ENCODE assay signal across 31 cellular contexts in genomic region chr5:33074548-33074947, GRCh38.
DNase-seq lines count a peak whose midpoint lies in the region; ATAC-seq, FAIRE-seq and TF ChIP-seq lines count a peak whose summit lies in the region.
"Had no signal": no experiment of that assay in that cellular context is flagged by ENCODE, and none has a peak within 500 bp of the region (broad histone marks: within the 10 kb centered on the region; RNA-seq: fewer than 3 reads in every experiment).

No MANE protein-coding gene starts in this region.

- no peaks in the 10 kb centered on the region for H3K36me3 ChIP-seq in ACC112 (ENCODE audit: insufficient read depth, low read length)
- H3K36me3 ChIP-seq in astrocyte (ENCODE audit: insufficient read depth, low read length) = no peaks in the 10 kb centered on the region
- H3K36me3 ChIP-seq in mucosa of descending colon (ENCODE audit: low read depth) = no peaks in the 10 kb centered on the region
- H3K36me3 ChIP-seq: BLaER1 treated with 17β-estradiol and CSF1 and Interleukin-3, amounts not matched to agents 10 nM and 100 nM; tibial nerve had no signal

- FAIRE-seq in astrocyte (lab: Jason Lieb, UNC) (no peak), GM19239 (lab: Jason Lieb, UNC) (no peak)
- FAIRE-seq: A204.1 had no signal

- H3K4me2 ChIP-seq in astrocyte (ENCODE audit: low read length) = peak overlapping the region; percentile 60
- H3K4me2 ChIP-seq: BLaER1 treated with 17β-estradiol and CSF1 and Interleukin-3, amounts not matched to agents 10 nM and 100 nM had no signal

- H3K4me1 ChIP-seq in ACC112 (ENCODE audit: control insufficient read depth, insufficient read depth, low read length, unreplicated experiment) (peaks cover 25% of the 10 kb centered on the region), astrocyte (ENCODE audit: insufficient read depth, low read length) (peaks cover 11% of the 10 kb centered on the region), mucosa of descending colon (ENCODE audit: low read depth) (no peaks in the 10 kb centered on the region)
- H3K4me1 ChIP-seq: Caco-2 had no signal

- no peak overlapping the region for H3K27ac Mint-ChIP-seq in astrocyte (ENCODE audit: unreplicated experiment)
- H3K27ac Mint-ChIP-seq in osteocyte (ENCODE audit: unreplicated experiment) = no peak overlapping the region
- H3K27ac Mint-ChIP-seq: activated T-cell treated with anti-CD3 and anti-CD28 coated beads, Interleukin-2, amount 50 U/mL, for 24 hours; stimulated activated naive CD8-positive, alpha-beta T cell treated with anti-CD3 and anti-CD28 coated beads, Interleukin-15, amount 100 ng/mL, for 72 hours had no signal

- DNase-seq in HS-5 (ENCODE audit: low read depth) = peak; percentile 19
- DNase-seq in astrocyte (ENCODE audit: low read depth) = peak; percentile 58
- DNase-seq in glomerular visceral epithelial cell (ENCODE audit: extremely low spot score) = peak; percentile 27
- no peak for DNase-seq in GM19239 (ENCODE audit: insufficient read length, low spot score)
- no peak for DNase-seq in osteocyte (ENCODE audit: extremely low spot score, unreplicated experiment)
- no peak for DNase-seq in mucosa of descending colon
- DNase-seq: activated CD8-positive, alpha-beta memory T cell treated with anti-CD3 and anti-CD28 coated beads for 24 hours; activated naive CD4-positive, alpha-beta T cell; activated T-cell treated with anti-CD3 and anti-CD28 coated beads, Interleukin-2, amount 50 U/mL, for 24 hours; amygdala; Caco-2; central memory CD4-positive, alpha-beta T cell; DND-41; Kasumi-1; mammary epithelial cell; NCI-H1048; NCI-H187 treated with DMSO at 0.1 percent for 48 hours; NCI-H2227 treated with DMSO at 0.1 percent for 48 hours; NCI-H774; nucleus accumbens; OCI-M1; retina; SHP77 treated with DMSO at 0.1 percent for 48 hours; stimulated activated CD4-positive, alpha-beta T cell treated with anti-CD3 and anti-CD28 coated beads, Interleukin-12 subunit alpha, Interleukin-12 subunit beta, amount 100 ng/mL, for 4 hours; stimulated activated naive CD8-positive, alpha-beta T cell treated with anti-CD3 and anti-CD28 coated beads, Interleukin-15, amount 100 ng/mL, for 72 hours; T-helper 1 cell had no signal

- peaks cover 21% of the 10 kb centered on the region for H3K4me1 Mint-ChIP-seq in astrocyte (ENCODE audit: low read depth, unreplicated experiment)
- peaks cover 25% of the 10 kb centered on the region for H3K4me1 Mint-ChIP-seq in osteocyte (ENCODE audit: unreplicated experiment)
- H3K4me1 Mint-ChIP-seq: stimulated activated naive CD8-positive, alpha-beta T cell treated with anti-CD3 and anti-CD28 coated beads, Interleukin-15, amount 100 ng/mL, for 72 hours had no signal

- TF ChIP-seq CTCF in astrocyte (IDR thresholded peaks at IDR 0.05; ENCODE audit: insufficient read depth, low read depth, low read length) = no peak
- TF ChIP-seq CTCF in osteocyte (IDR thresholded peaks at IDR 0.05) = no peak
- no peak for TF ChIP-seq CTCF in mucosa of descending colon (IDR thresholded peaks at IDR 0.05)

- H3K27ac ChIP-seq in ACC112 (ENCODE audit: low read depth, low read length) (peak overlapping the region; percentile 14; the same call in 1 of the 2 replicates), astrocyte (ENCODE audit: low read depth, low read length) (peak overlapping the region; percentile 52)
- H3K27ac ChIP-seq: BLaER1 treated with 17β-estradiol and CSF1 and Interleukin-3, amounts not matched to agents 10 nM and 100 nM; tibial nerve had no signal

- H4K20me1 ChIP-seq in astrocyte (ENCODE audit: insufficient read depth, low read length) = no peaks in the 10 kb centered on the region
- H4K20me1 ChIP-seq: BLaER1 treated with 17β-estradiol and CSF1 and Interleukin-3, amounts not matched to agents 10 nM and 100 nM had no signal

- no peaks in the 10 kb centered on the region for H3K27me3 ChIP-seq in ACC112 (ENCODE audit: insufficient read depth, low read length)
- H3K27me3 ChIP-seq in astrocyte (ENCODE audit: insufficient read depth, low read length) = no peaks in the 10 kb centered on the region
- H3K27me3 ChIP-seq: BLaER1 treated with 17β-estradiol and CSF1 and Interleukin-3, amounts not matched to agents 10 nM and 100 nM; tibial nerve had no signal

- H3K4me3 ChIP-seq in ACC112 (ENCODE audit: low read depth, low read length) (no peak overlapping the region), astrocyte (ENCODE audit: insufficient read depth, low read depth, low read length) (no peak overlapping the region), mucosa of descending colon (no peak overlapping the region)
- H3K4me3 ChIP-seq: BLaER1 treated with 17β-estradiol and CSF1 and Interleukin-3, amounts not matched to agents 10 nM and 100 nM; tibial nerve had no signal

- peak overlapping the region; percentile 68 for H2AFZ ChIP-seq in ACC112 (ENCODE audit: low read length, unreplicated experiment)
- no peak overlapping the region for H2AFZ ChIP-seq in astrocyte (ENCODE audit: low read depth, low read length)

- H3K79me2 ChIP-seq in ACC112 (ENCODE audit: control insufficient read depth, insufficient read depth, low read length, unreplicated experiment) (no peaks in the 10 kb centered on the region), astrocyte (ENCODE audit: insufficient read depth, low read length) (no peaks in the 10 kb centered on the region)

- peak overlapping the region; percentile 30 for H3K9ac ChIP-seq in astrocyte (ENCODE audit: low read length)
- H3K9ac ChIP-seq: BLaER1 treated with 17β-estradiol and CSF1 and Interleukin-3, amounts not matched to agents 10 nM and 100 nM had no signal

- ATAC-seq in mucosa of descending colon = no peak
- ATAC-seq in HG02973 (IDR thresholded peaks at IDR 0.05; ENCODE audit: unreplicated experiment) = no peak
- ATAC-seq: stimulated activated naive CD8-positive, alpha-beta T cell treated with anti-CD3 and anti-CD28 coated beads, Interleukin-15, amount 100 ng/mL, for 72 hours had no signal

- H3K9me3 Mint-ChIP-seq in astrocyte (ENCODE audit: unreplicated experiment) (peaks cover 3% of the 10 kb centered on the region), osteocyte (ENCODE audit: unreplicated experiment) (no peaks in the 10 kb centered on the region)
- H3K9me3 Mint-ChIP-seq: activated T-cell treated with anti-CD3 and anti-CD28 coated beads, Interleukin-2, amount 50 U/mL, for 24 hours had no signal

- intact Hi-C loops in mucosa of descending colon (cut with DNase I, micrococcal nuclease) = no loop called here

- no peaks in the 10 kb centered on the region for H3K36me3 Mint-ChIP-seq in astrocyte (ENCODE audit: low read depth, unreplicated experiment)
- H3K36me3 Mint-ChIP-seq in osteocyte (ENCODE audit: unreplicated experiment) = no peaks in the 10 kb centered on the region

- peaks cover 2% of the 10 kb centered on the region for H3K27me3 Mint-ChIP-seq in astrocyte (ENCODE audit: low read depth, unreplicated experiment)
- H3K27me3 Mint-ChIP-seq in osteocyte (ENCODE audit: unreplicated experiment) = no peaks in the 10 kb centered on the region
- H3K27me3 Mint-ChIP-seq: activated T-cell treated with anti-CD3 and anti-CD28 coated beads, Interleukin-2, amount 50 U/mL, for 24 hours; stimulated activated naive CD8-positive, alpha-beta T cell treated with anti-CD3 and anti-CD28 coated beads, Interleukin-15, amount 100 ng/mL, for 72 hours had no signal

- H3K9me3 ChIP-seq in astrocyte (ENCODE audit: insufficient read depth, low read depth, low read length) (no peaks in the 10 kb centered on the region), mucosa of descending colon (no peaks in the 10 kb centered on the region)
- H3K9me3 ChIP-seq: Caco-2, tibial nerve had no signal

- H3K4me3 Mint-ChIP-seq in astrocyte (ENCODE audit: unreplicated experiment) (no peak overlapping the region), osteocyte (ENCODE audit: unreplicated experiment) (no peak overlapping the region)
- H3K4me3 Mint-ChIP-seq: activated T-cell treated with anti-CD3 and anti-CD28 coated beads, Interleukin-2, amount 50 U/mL, for 24 hours; stimulated activated naive CD8-positive, alpha-beta T cell treated with anti-CD3 and anti-CD28 coated beads, Interleukin-15, amount 100 ng/mL, for 72 hours had no signal

Comparison
In these comparisons a context has a peak if more than half of its experiments do, and no peak if none do; other contexts are left out.
1. DNase-seq: peak in HS-5 (single experiment), astrocyte (single experiment) and glomerular visceral epithelial cell (single experiment); none in GM19239 (single experiment), osteocyte (single experiment) and mucosa of descending colon (0 of 3).